In the genomic region with DNA sequence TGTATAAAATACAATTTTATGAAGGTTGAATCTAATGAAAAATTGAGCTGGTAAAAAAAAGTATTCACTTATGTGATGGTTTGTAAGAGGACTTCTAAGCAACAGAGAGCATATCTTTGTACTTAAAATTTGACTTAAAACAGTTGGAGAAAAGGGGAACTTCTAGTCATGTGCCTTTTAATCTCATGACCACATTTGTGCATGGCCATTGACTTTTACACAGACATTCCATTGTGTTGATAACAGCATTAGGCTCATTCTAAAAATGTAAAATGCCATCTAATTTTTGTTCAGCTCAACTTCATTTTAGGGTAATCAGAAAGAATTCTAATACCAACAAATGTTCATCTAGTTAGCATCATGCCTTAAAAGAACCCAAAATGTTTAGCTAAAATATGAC, we compare ENCODE assay signal across 22 cellular contexts.
"Had no signal": no experiment of that assay in that cellular context is flagged by ENCODE, and none has a peak within 500 bp of the region (broad histone marks: within the 10 kb centered on the region; RNA-seq: fewer than 3 reads in every experiment).

No MANE protein-coding gene starts in this region.

- H3K27ac ChIP-seq: breast epithelium, coronary artery, hepatocyte, sigmoid colon, thoracic aorta, VCaP had no signal

- H2AFZ ChIP-seq: hepatocyte had no signal

- H3K27me3 ChIP-seq: breast epithelium, hepatocyte, sigmoid colon had no signal

- H3K36me3 ChIP-seq: breast epithelium, sigmoid colon, thoracic aorta had no signal

- ATAC-seq: activated CD4-positive, CD25-positive, alpha-beta regulatory T cell treated with anti-CD3 and anti-CD28 coated beads, Interleukin-2, amount 50 U/mL, for 24 hours; activated T-cell treated with anti-CD3 and anti-CD28 coated beads, Interleukin-2, amount 50 U/mL, for 72 hours; left lobe of liver; natural killer cell had no signal

- H3K4me3 ChIP-seq: breast epithelium, coronary artery, hepatocyte, lung, sigmoid colon, thoracic aorta had no signal

- H3K79me2 ChIP-seq: hepatocyte had no signal

- H3K9me3 ChIP-seq: breast epithelium, sigmoid colon, thoracic aorta had no signal

- DNase-seq: activated CD4-positive, alpha-beta memory T cell treated with anti-CD3 and anti-CD28 coated beads, Interleukin-2, amount 10 ng/mL, durations not matched to agents 7 days and 5 days; activated CD4-positive, alpha-beta T cell treated with anti-CD3 and anti-CD28 coated beads, Interleukin-2, amount 10 ng/mL, durations not matched to agents 24 days and 14 days; activated effector memory CD4-positive, alpha-beta T cell treated with Interleukin-2 at 50 U/mL for 16 hours; activated naive CD4-positive, alpha-beta T cell treated with anti-CD3 and anti-CD28 coated beads for 36 hours; activated naive CD8-positive, alpha-beta T cell treated with anti-CD3 and anti-CD28 coated beads, Interleukin-2, amount 10 ng/mL, durations not matched to agents 7 days and 5 days; activated T-cell treated with anti-CD3 and anti-CD28 coated beads, Interleukin-2, amount 50 U/mL, for 72 hours; amniotic stem cell; immature natural killer cell; natural killer cell; sigmoid colon; stimulated activated CD4-positive, alpha-beta T cell treated with anti-CD3 and anti-CD28 coated beads, Interleukin-2, amount 100 ng/mL, for 48 hours; stimulated activated naive CD4-positive, alpha-beta T cell; T-helper 1 cell; T-helper 9 cell had no signal

- H3K4me1 ChIP-seq: breast epithelium, sigmoid colon had no signal

- H3K4me2 ChIP-seq: hepatocyte had no signal
